31 cellular contexts compared by ENCODE assay signal in the genomic region with DNA sequence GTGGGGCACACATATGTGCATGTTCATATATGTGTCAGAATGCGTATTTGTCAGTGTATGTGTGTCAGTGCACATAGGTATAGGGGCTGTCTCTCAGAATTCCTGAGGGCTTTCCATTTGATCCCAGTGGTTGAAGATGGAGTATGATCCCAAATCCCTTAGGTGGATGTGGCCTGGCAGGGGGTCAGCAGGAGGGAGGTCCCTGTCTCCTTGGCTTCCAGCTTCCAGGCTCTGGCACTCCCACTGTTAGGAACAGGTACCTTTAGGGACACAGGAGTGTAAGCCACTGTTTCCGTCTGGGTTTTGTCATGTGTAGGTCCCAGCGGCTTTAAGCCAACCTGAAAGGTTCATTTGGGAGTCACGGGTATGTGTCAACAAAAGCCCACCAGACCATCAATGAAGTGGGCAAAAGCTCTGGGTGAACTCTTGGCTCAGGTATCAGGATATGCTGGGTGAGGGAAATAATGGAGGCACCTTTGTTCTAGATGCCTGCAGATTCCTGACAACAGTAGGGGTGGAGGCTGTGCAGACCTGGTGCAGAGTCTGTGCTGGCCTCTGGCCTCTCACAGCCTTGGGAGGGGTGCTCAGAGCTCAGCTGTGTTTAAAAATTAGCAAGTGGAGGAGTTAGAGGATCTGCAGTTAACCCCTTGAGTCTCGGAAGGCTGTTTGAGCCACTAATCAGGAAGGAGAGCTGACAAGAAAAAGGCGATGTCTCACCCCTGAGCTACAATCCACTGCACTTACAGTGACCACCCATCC. TPM values are rescaled to one million over a fixed set of nuclear protein-coding genes. Genes with fewer than 3 reads are reported as not detected.
DNase-seq lines count a peak whose midpoint lies in the region; ATAC-seq and TF ChIP-seq lines count a peak whose summit lies in the region.
"Had no signal": no experiment of that assay in that cellular context is flagged by ENCODE, and none has a peak within 500 bp of the region (broad histone marks: within the 10 kb centered on the region; RNA-seq: fewer than 3 reads in every experiment).

No MANE protein-coding gene starts in this region.

- H3K27me3 Mint-ChIP-seq in GM23338 (ENCODE audit: insufficient read depth, low read depth, poor library complexity) (peaks cover 22% of the 10 kb centered on the region), WTC11 (ENCODE audit: low read depth) (peaks cover 6% of the 10 kb centered on the region; the same call in 1 of the 2 replicates)
- H3K27me3 Mint-ChIP-seq: activated naive CD8-positive, alpha-beta T cell treated with anti-CD3 and anti-CD28 coated beads, Interleukin-2, amount 50 U/mL, for 24 hours; effector memory CD8-positive, alpha-beta T cell had no signal

- 0 out of 2 replicates have a peak overlapping the region, but pooled peaks have one; percentile 17 for H3K4me3 ChIP-seq in GM23338
- H3K4me3 ChIP-seq in ovary, result no peak overlapping the region
- H3K4me3 ChIP-seq: esophagus muscularis mucosa, lower lobe of right lung, thyroid gland had no signal

- no peak for TF ChIP-seq EP300 in ovary (IDR thresholded peaks at IDR 0.05)

- peaks cover 67% of the 10 kb centered on the region for H3K4me1 ChIP-seq in GM23338 (ENCODE audit: insufficient read depth)
- H3K4me1 ChIP-seq in ovary (ENCODE audit: insufficient read depth), result peaks cover 50% of the 10 kb centered on the region

- WGBS in ovary, 3 donors, result 50 to 71% (median 59%) methylated on average over 6 of the region's 6 CpGs

- H3K36me3 Mint-ChIP-seq in GM23338 (ENCODE audit: low read depth), result peaks cover 19% of the 10 kb centered on the region
- no peaks in the 10 kb centered on the region; the same call in 1 of the 2 replicates for H3K36me3 Mint-ChIP-seq in WTC11

- H3K27ac ChIP-seq in GM23338 (ENCODE audit: low read depth) (no peak overlapping the region), ovary (peak overlapping the region; percentile 9 to 83)
- H3K27ac ChIP-seq: esophagus muscularis mucosa, lower lobe of right lung, thyroid gland, WERI-Rb-1 had no signal

- peaks cover 83% of the 10 kb centered on the region for H3K4me1 Mint-ChIP-seq in GM23338
- H3K4me1 Mint-ChIP-seq in WTC11, result peaks cover 89% of the 10 kb centered on the region
- H3K4me1 Mint-ChIP-seq: activated naive CD8-positive, alpha-beta T cell treated with anti-CD3 and anti-CD28 coated beads, Interleukin-2, amount 50 U/mL, for 24 hours had no signal

- POLR2A ChIA-PET in WTC11 (lab: Charles Lee), result no interaction called here

- H3K36me3 ChIP-seq in GM23338 (ENCODE audit: insufficient read depth) (no peaks in the 10 kb centered on the region), ovary (no peaks in the 10 kb centered on the region)
- H3K36me3 ChIP-seq: esophagus muscularis mucosa, lower lobe of right lung, thyroid gland had no signal

- H3K27me3 ChIP-seq in GM23338 (ENCODE audit: insufficient read depth) (no peaks in the 10 kb centered on the region), ovary (no peaks in the 10 kb centered on the region)
- H3K27me3 ChIP-seq: esophagus muscularis mucosa, thyroid gland had no signal

- no peaks in the 10 kb centered on the region for H3K9me3 ChIP-seq in ovary
- H3K9me3 ChIP-seq: esophagus muscularis mucosa, lower lobe of right lung, thyroid gland had no signal

- DNase-seq in GM23338 (ENCODE audit: low spot score), result peak; percentile 24
- peak; percentile 11 for DNase-seq in WTC11 (ENCODE audit: low spot score)
- peak; percentile 1 to 11 for DNase-seq in left colon
- DNase-seq in ovary, result peak in 2 of 5 donors; percentile 19 to 55
- DNase-seq in MV-4-11 (lab: John Stamatoyannopoulos, UW), result no peak
- DNase-seq: activated CD4-positive, alpha-beta T cell treated with anti-CD3 and anti-CD28 coated beads, Interleukin-2, amount 50 U/mL, for 48 hours; activated CD8-positive, alpha-beta memory T cell treated with anti-CD3 and anti-CD28 coated beads, Interleukin-2, amount 50 U/mL, for 48 hours; activated gamma-delta T cell treated with Interleukin-2 at 50 U/mL for 16 hours; activated naive CD8-positive, alpha-beta T cell treated with anti-CD3 and anti-CD28 coated beads, Interleukin-2, amount 50 U/mL, for 24 hours; effector memory CD8-positive, alpha-beta T cell; foreskin melanocyte; hypothalamus; IMR-90; lower lobe of right lung; NCI-H1417; NCI-H2081; NCI-H345; NCI-H82; nucleus accumbens; OCI-M1; stimulated activated CD4-positive, alpha-beta T cell treated with anti-CD3 and anti-CD28 coated beads, Interleukin-4, amount 100 ng/mL, for 24 hours; stimulated activated naive CD4-positive, alpha-beta T cell treated with Interleukin-2 at 50 U/mL for 16 hours; thyroid gland had no signal

- no peak for ATAC-seq in GM23338
- no peak for ATAC-seq in WTC11
- no peak for ATAC-seq in left colon
- ATAC-seq in GM21515 (IDR thresholded peaks at IDR 0.05; ENCODE audit: unreplicated experiment), result no peak
- ATAC-seq in GM19397 (IDR thresholded peaks at IDR 0.05; ENCODE audit: unreplicated experiment), result no peak
- no peak for ATAC-seq in HG02938 (IDR thresholded peaks at IDR 0.05; ENCODE audit: unreplicated experiment)
- ATAC-seq: activated naive CD8-positive, alpha-beta T cell treated with anti-CD3 and anti-CD28 coated beads, Interleukin-2, amount 50 U/mL, for 24 hours; effector memory CD8-positive, alpha-beta T cell; HCT116; lower lobe of right lung; Right ventricle myocardium inferior had no signal

- 0 out of 2 replicates have a peak overlapping the region, but pooled peaks have one; percentile 67 for H3K27ac Mint-ChIP-seq in GM23338
- peak overlapping the region; percentile 67; the same call in 1 of the 2 replicates for H3K27ac Mint-ChIP-seq in WTC11
- H3K27ac Mint-ChIP-seq: activated naive CD8-positive, alpha-beta T cell treated with anti-CD3 and anti-CD28 coated beads, Interleukin-2, amount 50 U/mL, for 24 hours; T-helper 2 cell treated with Interferon-gamma antibody and Interleukin-4, amounts not matched to agents 5 μg/mL and 100 μg/mL, for 36 hours had no signal

- H4K20me1 ChIP-seq in GM23338 (replicated peaks; ENCODE audit: insufficient read depth), result peaks cover 7% of the 10 kb centered on the region

- TF ChIP-seq POLR2A in ovary (IDR thresholded peaks at IDR 0.05), result no peak

- peak overlapping the region; percentile 48; the same call in 1 of the 3 replicates for H3K4me3 Mint-ChIP-seq in GM23338
- no peak overlapping the region for H3K4me3 Mint-ChIP-seq in WTC11
- H3K4me3 Mint-ChIP-seq: activated naive CD8-positive, alpha-beta T cell treated with anti-CD3 and anti-CD28 coated beads, Interleukin-2, amount 50 U/mL, for 24 hours; effector memory CD8-positive, alpha-beta T cell; T-helper 2 cell treated with Interferon-gamma antibody and Interleukin-4, amounts not matched to agents 5 μg/mL and 100 μg/mL, for 36 hours had no signal

- peaks cover 84% of the 10 kb centered on the region for H3K79me2 ChIP-seq in GM23338 (replicated peaks; ENCODE audit: insufficient read depth)

- intact Hi-C loops in left colon (cut with DNase I, micrococcal nuclease), result no loop called here
- intact Hi-C loops in ovary (cut with DNase I), result loop anchor here in 2 of 4 donors (10.0 kb wide), 1 partner anchor 156 kb away; no protein-coding TSS in a partner anchor

- CTCF ChIA-PET in WTC11 (lab: Charles Lee), result interaction anchor here (0.7 to 1.7 kb wide), 4 partner anchors 13 to 198 kb away, joined by 3 to 5 read pairs (median 3); no protein-coding TSS in a partner anchor

- H3F3A ChIP-seq in GM23338 (replicated peaks; ENCODE audit: low read depth), result peaks cover 13% of the 10 kb centered on the region

- H3K4me2 ChIP-seq in GM23338, result peak overlapping the region; percentile 65

- H3K9me2 ChIP-seq in GM23338 (ENCODE audit: insufficient read depth), result no peaks in the 10 kb centered on the region

- TF ChIP-seq CTCF in GM23338 (conservative IDR thresholded peaks at IDR 0.05; ENCODE audit: low read depth in 2 of 2), result no peak
- no peak for TF ChIP-seq CTCF in WTC11 (IDR thresholded peaks at IDR 0.05)
- no peak for TF ChIP-seq CTCF in ovary (IDR thresholded peaks at IDR 0.05)

- H3K9me3 Mint-ChIP-seq in GM23338 (no peaks in the 10 kb centered on the region; the same call in 1 of the 3 replicates), WTC11 (no peaks in the 10 kb centered on the region)
- H3K9me3 Mint-ChIP-seq: activated naive CD8-positive, alpha-beta T cell treated with anti-CD3 and anti-CD28 coated beads, Interleukin-2, amount 50 U/mL, for 24 hours; effector memory CD8-positive, alpha-beta T cell; T-helper 2 cell treated with Interferon-gamma antibody and Interleukin-4, amounts not matched to agents 5 μg/mL and 100 μg/mL, for 36 hours had no signal

- no peak overlapping the region for H2AFZ ChIP-seq in GM23338

TF ChIP-seq in GM23338, 12 proteins besides CTCF, POLR2A, EP300 and RAD21 (continues in another document):
- TF ChIP-seq JUNB (IDR thresholded peaks at IDR 0.05; ENCODE audit: unreplicated experiment), result no peak
- TF ChIP-seq CREB1 (CRISPR knock-in tag; IDR thresholded peaks at IDR 0.05; ENCODE audit: low read depth), result no peak

TF ChIP-seq in WTC11, 78 proteins besides CTCF, POLR2A, EP300 and RAD21:
- TF ChIP-seq, protein P1, sequence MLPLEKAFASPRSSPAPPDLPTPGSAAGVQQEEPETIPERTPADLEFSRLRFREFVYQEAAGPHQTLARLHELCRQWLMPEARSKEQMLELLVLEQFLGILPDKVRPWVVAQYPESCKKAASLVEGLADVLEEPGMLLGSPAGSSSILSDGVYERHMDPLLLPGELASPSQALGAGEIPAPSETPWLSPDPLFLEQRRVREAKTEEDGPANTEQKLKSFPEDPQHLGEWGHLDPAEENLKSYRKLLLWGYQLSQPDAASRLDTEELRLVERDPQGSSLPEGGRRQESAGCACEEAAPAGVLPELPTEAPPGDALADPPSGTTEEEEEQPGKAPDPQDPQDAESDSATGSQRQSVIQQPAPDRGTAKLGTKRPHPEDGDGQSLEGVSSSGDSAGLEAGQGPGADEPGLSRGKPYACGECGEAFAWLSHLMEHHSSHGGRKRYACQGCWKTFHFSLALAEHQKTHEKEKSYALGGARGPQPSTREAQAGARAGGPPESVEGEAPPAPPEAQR (CRISPR knock-in tag; IDR thresholded peaks at IDR 0.05), result no peak
- TF ChIP-seq ZBTB21 (CRISPR knock-in tag; IDR thresholded peaks at IDR 0.05; ENCODE audit: borderline replicate concordance) (no peak), TCF7 (CRISPR knock-in tag; IDR thresholded peaks at IDR 0.05; ENCODE audit: low read depth) (no peak), ZNF396 (CRISPR knock-in tag; IDR thresholded peaks at IDR 0.05; ENCODE audit: borderline replicate concordance) (no peak)

RNA-seq across cellular contexts. Expression of a gene that starts 9.0 kb away (rescaled TPM):
- total RNA-seq in GM23338 (2014; rRNA removed; shearing (Covaris generic)), result 2.8 and 4.2 TPM in 2 replicates
- 0.89 and 1.5 TPM in 2 replicates for polyA plus RNA-seq in GM23338 (2016; fragmentation: Nextera tagmentation; extraction: Ambion mirVana)
- total RNA-seq in WTC11 (2021), result 2.1 to 2.4 TPM (median 2.3 TPM) in 3 replicates
- total RNA-seq in left colon, result 1 to 10 TPM; 1.1 to 1.9 TPM
- total RNA-seq in ovary, result 10 to 100 TPM in 1 of 7 donors, 1 to 10 TPM in 6; 3.9 to 11.5 (median 6.8) TPM
- under 1 TPM; 0.43 to 0.52 TPM for polyA plus RNA-seq in ovary
